In the genomic region with DNA sequence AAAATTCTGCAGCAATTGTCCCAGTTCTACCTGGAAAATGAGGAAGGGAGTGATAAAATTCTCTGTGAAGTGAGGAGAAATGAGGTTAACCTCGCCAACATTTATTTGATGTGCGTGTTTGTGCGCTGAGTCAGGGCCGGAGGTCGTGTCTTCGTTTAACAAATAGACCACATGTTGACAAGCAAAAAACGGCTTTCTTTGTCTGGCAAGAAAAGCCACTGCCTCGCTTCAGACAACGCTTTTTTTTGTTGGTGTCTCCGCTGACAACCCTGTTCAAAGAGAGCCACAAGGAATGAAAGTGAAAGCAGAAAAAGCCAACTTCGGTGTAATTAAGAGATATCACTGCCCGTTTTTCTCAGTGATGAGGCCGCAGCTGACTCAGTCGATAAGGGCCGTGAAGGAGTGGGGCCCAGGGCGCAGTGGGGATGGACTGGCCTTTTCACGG, we compare ENCODE assay signal across 7 cellular contexts.
DNase-seq lines count a peak whose midpoint lies in the region; ATAC-seq and TF ChIP-seq lines count a peak whose summit lies in the region.

No MANE protein-coding gene starts in this region.

- TF ChIP-seq CTCF in dorsolateral prefrontal cortex (IDR thresholded peaks at IDR 0.05 in 54 of 56, conservative IDR thresholded peaks at IDR 0.05 in 2 of 56; ENCODE audit: low read depth in 1 of 56, partially characterized antibody in 56 of 56) (no peak), neural crest cell (conservative IDR thresholded peaks at IDR 0.05) (no peak), ascending aorta (IDR thresholded peaks at IDR 0.05) (no peak)

- DNase-seq in NOMO-1 (lab: John Stamatoyannopoulos, UW; ENCODE audit: unreplicated experiment in 2 of 2) (peak; percentile 32 to 53), dorsolateral prefrontal cortex (peak in 1 of 10 donors; percentile 47), neural crest cell (ENCODE audit: low read depth, low spot score) (peak; percentile 23), NCI-H2081 (lab: John Stamatoyannopoulos, UW) (no peak), HuH-7.5 (ENCODE audit: low spot score) (no peak), ascending aorta (ENCODE audit: low spot score in 2 of 2) (no peak)

- H3K9me3 ChIP-seq in ascending aorta: no peaks in the 10 kb centered on the region

- H3K36me3 ChIP-seq in ascending aorta: no peaks in the 10 kb centered on the region

- H3K4me1 ChIP-seq in ascending aorta: no peaks in the 10 kb centered on the region

- intact Hi-C loops in dorsolateral prefrontal cortex (cut with DNase I): no loop called here
- intact Hi-C loops in ascending aorta (cut with DNase I): no loop called here

- no peaks in the 10 kb centered on the region for H3K36me3 Mint-ChIP-seq in neural crest cell (ENCODE audit: low read depth)

- no peak overlapping the region for H3K4me3 Mint-ChIP-seq in neural crest cell

- H3K4me1 Mint-ChIP-seq in neural crest cell: peaks cover 26% of the 10 kb centered on the region

- H3K27ac ChIP-seq in dorsolateral prefrontal cortex: peak overlapping the region in 35 of 59 donors; percentile 4 to 78 (median 48)
- no peak overlapping the region for H3K27ac ChIP-seq in ascending aorta

- peak; percentile 41 for ATAC-seq in GM18498 (IDR thresholded peaks at IDR 0.05; ENCODE audit: unreplicated experiment)

- H3K27ac Mint-ChIP-seq in neural crest cell (ENCODE audit: unreplicated experiment): no peak overlapping the region

- H3K4me3 ChIP-seq in dorsolateral prefrontal cortex: peak overlapping the region in 52 of 59 donors; percentile 3 to 67 (median 38)
- H3K4me3 ChIP-seq in ascending aorta: peak overlapping the region in 1 of 2 donors; percentile 14

- H3K27me3 Mint-ChIP-seq in neural crest cell (ENCODE audit: low read depth): peaks cover 95% of the 10 kb centered on the region

- H3K9me3 Mint-ChIP-seq in neural crest cell: no peaks in the 10 kb centered on the region

- H3K27me3 ChIP-seq in dorsolateral prefrontal cortex (no peaks in the 10 kb centered on the region), ascending aorta (no peaks in the 10 kb centered on the region)

Comparison
In these comparisons a context has a peak if more than half of its experiments do, and no peak if none do; other contexts are left out.
1. DNase-seq: peak in NOMO-1 (2 of 2) and neural crest cell (single experiment); none in NCI-H2081 (0 of 2), HuH-7.5 (single experiment) and ascending aorta (0 of 2).
2. H3K27ac ChIP-seq: peak in dorsolateral prefrontal cortex (35 of 59); none in ascending aorta (0 of 2).